10 cellular contexts compared by ENCODE assay signal in genomic region chr5:177510567-177511053, GRCh38. TPM values are rescaled to one million over a fixed set of nuclear protein-coding genes. Genes with fewer than 3 reads are reported as not detected.
A peak's percentile ranks its signal among the peaks of the same experiment; 100 is the strongest.
DNase-seq lines count a peak whose midpoint lies in the region; ATAC-seq and TF ChIP-seq lines count a peak whose summit lies in the region.
"Had no signal": no experiment of that assay in that cellular context is flagged by ENCODE, and none has a peak within 500 bp of the region (broad histone marks: within the 10 kb centered on the region; RNA-seq: fewer than 3 reads in every experiment).

No MANE protein-coding gene starts in this region.

- WGBS in right cardiac atrium = 82% methylated on average over 15 of the region's 15 CpGs

- peak in 2 of 3 donors; percentile 43 to 44 for DNase-seq in right cardiac atrium
- no peak for DNase-seq in left ventricle myocardium inferior
- no peak for DNase-seq in WTC11 (ENCODE audit: low spot score)
- no peak for DNase-seq in glomerular visceral epithelial cell (ENCODE audit: extremely low spot score)
- no peak for DNase-seq in H4 (ENCODE audit: low spot score)
- no peak for DNase-seq in NCI-H2081 (lab: John Stamatoyannopoulos, UW)
- DNase-seq: NCI-H446 treated with DMSO at 0.1 percent for 48 hours, WERI-Rb-1 had no signal

- intact Hi-C loops in right cardiac atrium (cut with DNase I) (no loop called here), left ventricle myocardium inferior (cut with micrococcal nuclease) (no loop called here)

- H3K4me3 Mint-ChIP-seq in WTC11 = no peak overlapping the region

- no peaks in the 10 kb centered on the region for H3K9me3 Mint-ChIP-seq in WTC11

- peaks cover 50% of the 10 kb centered on the region for H3K36me3 ChIP-seq in left ventricle myocardium inferior

- H3K4me3 ChIP-seq in right cardiac atrium (ENCODE audit: low read length) = no peak overlapping the region
- no peak overlapping the region for H3K4me3 ChIP-seq in left ventricle myocardium inferior

- H3K27ac ChIP-seq in right cardiac atrium (ENCODE audit: low read length) (no peak overlapping the region), left ventricle myocardium inferior (replicated peaks) (no peak overlapping the region)

- H3K4me1 Mint-ChIP-seq in WTC11 = peaks cover 19% of the 10 kb centered on the region

- POLR2A ChIA-PET in WTC11 (lab: Charles Lee) = no interaction called here

- H3K27me3 Mint-ChIP-seq in WTC11 (ENCODE audit: low read depth) = no peaks in the 10 kb centered on the region

- peak overlapping the region; percentile 32; the same call in 1 of the 2 replicates for H3K27ac Mint-ChIP-seq in WTC11

- H3K27me3 ChIP-seq in right cardiac atrium (ENCODE audit: control insufficient read depth, insufficient read depth) = no peaks in the 10 kb centered on the region
- no peaks in the 10 kb centered on the region for H3K27me3 ChIP-seq in left ventricle myocardium inferior (ENCODE audit: low read depth)

- CTCF ChIA-PET in WTC11 (lab: Charles Lee) = interaction anchor here (0.6 to 6.3 kb wide), 5 partner anchors 8 to 107 kb away, joined by 3 to 57 read pairs (median 10); partner anchors contain the start of gene PDLIM7

- no peak for TF ChIP-seq CTCF in left ventricle myocardium inferior (IDR thresholded peaks at IDR 0.05; ENCODE audit: borderline replicate concordance)
- TF ChIP-seq CTCF in WTC11 (IDR thresholded peaks at IDR 0.05) = no peak

- peaks cover 51% of the 10 kb centered on the region for H3K36me3 Mint-ChIP-seq in WTC11

- H3K9me3 ChIP-seq in right cardiac atrium (ENCODE audit: control insufficient read depth, low read length) (no peaks in the 10 kb centered on the region), left ventricle myocardium inferior (replicated peaks) (no peaks in the 10 kb centered on the region)

- H3K4me1 ChIP-seq in right cardiac atrium (ENCODE audit: control insufficient read depth, insufficient read depth, low read length) (peaks cover under 1% of the 10 kb centered on the region), left ventricle myocardium inferior (peaks cover 25% of the 10 kb centered on the region)

- ATAC-seq in right cardiac atrium (no peak), HG03439 (IDR thresholded peaks at IDR 0.05; ENCODE audit: unreplicated experiment) (peak; percentile 24), WTC11 (no peak), HG03045 (IDR thresholded peaks at IDR 0.05; ENCODE audit: unreplicated experiment) (no peak)

TF ChIP-seq in WTC11, 78 proteins besides CTCF, POLR2A, EP300 and RAD21:
- no peak for TF ChIP-seq ELF4 (CRISPR knock-in tag; IDR thresholded peaks at IDR 0.05; ENCODE audit: low read depth)
- no peak for TF ChIP-seq TEAD1 (CRISPR knock-in tag; IDR thresholded peaks at IDR 0.05)
- no peak for TF ChIP-seq CBFB (CRISPR knock-in tag; IDR thresholded peaks at IDR 0.05; ENCODE audit: low read depth)
- TF ChIP-seq CREB1 (CRISPR knock-in tag; IDR thresholded peaks at IDR 0.05) = no peak
- TF ChIP-seq FOXJ3 (CRISPR knock-in tag; IDR thresholded peaks at IDR 0.05; ENCODE audit: borderline replicate concordance) = no peak
- TF ChIP-seq, protein P1, sequence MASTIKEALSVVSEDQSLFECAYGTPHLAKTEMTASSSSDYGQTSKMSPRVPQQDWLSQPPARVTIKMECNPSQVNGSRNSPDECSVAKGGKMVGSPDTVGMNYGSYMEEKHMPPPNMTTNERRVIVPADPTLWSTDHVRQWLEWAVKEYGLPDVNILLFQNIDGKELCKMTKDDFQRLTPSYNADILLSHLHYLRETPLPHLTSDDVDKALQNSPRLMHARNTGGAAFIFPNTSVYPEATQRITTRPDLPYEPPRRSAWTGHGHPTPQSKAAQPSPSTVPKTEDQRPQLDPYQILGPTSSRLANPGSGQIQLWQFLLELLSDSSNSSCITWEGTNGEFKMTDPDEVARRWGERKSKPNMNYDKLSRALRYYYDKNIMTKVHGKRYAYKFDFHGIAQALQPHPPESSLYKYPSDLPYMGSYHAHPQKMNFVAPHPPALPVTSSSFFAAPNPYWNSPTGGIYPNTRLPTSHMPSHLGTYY (CRISPR knock-in tag; IDR thresholded peaks at IDR 0.05) = no peak
- no peak for TF ChIP-seq NR1H2 (CRISPR knock-in tag; IDR thresholded peaks at IDR 0.05)
- no peak for TF ChIP-seq KAT7 (CRISPR knock-in tag; IDR thresholded peaks at IDR 0.05; ENCODE audit: borderline replicate concordance)
- TF ChIP-seq IRF2 (CRISPR knock-in tag; IDR thresholded peaks at IDR 0.05; ENCODE audit: borderline replicate concordance, low read depth) = no peak
- no peak for TF ChIP-seq ATF6 (CRISPR knock-in tag; IDR thresholded peaks at IDR 0.05)
- TF ChIP-seq ESRRA (CRISPR knock-in tag; IDR thresholded peaks at IDR 0.05; ENCODE audit: borderline replicate concordance) = no peak

RNA-seq across cellular contexts. Expression of gene DOK3, which starts 1.0 kb away (rescaled TPM):
- total RNA-seq in right cardiac atrium (1 to 10 TPM; 3.1 to 4.5 (median 3.9) TPM), left ventricle myocardium inferior (3.3 TPM), WTC11 (2021) (9.0 to 9.9 TPM (median 9.0 TPM) in 3 replicates)
- polyA plus RNA-seq in right cardiac atrium = 1.4 TPM
- total RNA-seq in H4 (2014; rRNA removed; shearing (Covaris generic)) = 0.08 and 1.1 TPM in 2 replicates

RNA-seq across cellular contexts. Expression of gene DDX41, which starts 6.2 kb away (rescaled TPM):
- total RNA-seq in right cardiac atrium = 10 to 100 TPM; 36.0 to 43.5 (median 40.3) TPM
- 30.5 TPM for polyA plus RNA-seq in right cardiac atrium
- 29.7 TPM for total RNA-seq in left ventricle myocardium inferior
- 136 to 156 TPM (median 137 TPM) in 3 replicates for total RNA-seq in WTC11 (2021)
- 106 and 122 TPM in 2 replicates for total RNA-seq in H4 (2014; rRNA removed; shearing (Covaris generic))

RNA-seq across cellular contexts. Expression of gene PDLIM7, which starts 13.2 kb away (rescaled TPM):
- total RNA-seq in right cardiac atrium (10 to 100 TPM; 35.0 to 71.5 (median 47.0) TPM), left ventricle myocardium inferior (54.4 TPM), WTC11 (2021) (124 to 142 TPM (median 139 TPM) in 3 replicates)
- polyA plus RNA-seq in right cardiac atrium = 61.9 TPM
- total RNA-seq in H4 (2014; rRNA removed; shearing (Covaris generic)) = 127 and 138 TPM in 2 replicates

RNA-seq across cellular contexts. Expression of gene DBN1, which starts 37.2 kb away (rescaled TPM):
- total RNA-seq in right cardiac atrium (10 to 100 TPM; 15.3 to 44.8 (median 25.3) TPM), left ventricle myocardium inferior (21.8 TPM), WTC11 (2021) (267 to 288 TPM (median 269 TPM) in 3 replicates)
- 17.7 TPM for polyA plus RNA-seq in right cardiac atrium
- total RNA-seq in H4 (2014; rRNA removed; shearing (Covaris generic)) = 140 and 153 TPM in 2 replicates

RNA-seq across cellular contexts. Expression of gene FAM193B, which starts 43.8 kb away (rescaled TPM):
- total RNA-seq in right cardiac atrium = 10 to 100 TPM; 24.9 to 34.2 (median 27.7) TPM
- 41.8 TPM for polyA plus RNA-seq in right cardiac atrium
- 21.5 TPM for total RNA-seq in left ventricle myocardium inferior
- 95.1 to 101 TPM (median 95.6 TPM) in 3 replicates for total RNA-seq in WTC11 (2021)
- 7.5 and 14.5 TPM in 2 replicates for total RNA-seq in H4 (2014; rRNA removed; shearing (Covaris generic))

Comparison
In these comparisons a context has a peak if more than half of its experiments do, and no peak if none do; other contexts are left out.
1. DNase-seq: peak in right cardiac atrium (2 of 3); none in left ventricle myocardium inferior (single experiment), WTC11 (single experiment), glomerular visceral epithelial cell (single experiment), H4 (single experiment) and NCI-H2081 (0 of 2).